Comparison of ENCODE assay signal across 1 cellular context in genomic region chr1:3817821-3818597, GRCh38.
TF ChIP-seq lines count a peak whose summit lies in the region.

No MANE protein-coding gene starts in this region.

TF ChIP-seq in IMR-90, 13 proteins besides CTCF, POLR2A, EP300 and RAD21:
- no peak for TF ChIP-seq CHD1 (IDR thresholded peaks at IDR 0.05; ENCODE audit: low read depth, low read length)
- no peak for TF ChIP-seq FOS (IDR thresholded peaks at IDR 0.05; ENCODE audit: low read depth, low read length)
- TF ChIP-seq RFX5 (IDR thresholded peaks at IDR 0.05; ENCODE audit: low read depth, low read length) = no peak
- TF ChIP-seq MXI1 (IDR thresholded peaks at IDR 0.05; ENCODE audit: borderline replicate concordance, low read depth, low read length) = no peak
- TF ChIP-seq MAFK (IDR thresholded peaks at IDR 0.05; ENCODE audit: low read depth, low read length) = no peak
- TF ChIP-seq RCOR1 (IDR thresholded peaks at IDR 0.05; ENCODE audit: insufficient replicate concordance, low read length) = no peak
- no peak for TF ChIP-seq USF2 (IDR thresholded peaks at IDR 0.05; ENCODE audit: low read depth, low read length)
- TF ChIP-seq ELK1 (IDR thresholded peaks at IDR 0.05; ENCODE audit: borderline replicate concordance, low read depth, low read length) = no peak
- no peak for TF ChIP-seq SMC3 (IDR thresholded peaks at IDR 0.05; ENCODE audit: low read depth, low read length)
- TF ChIP-seq MAZ (IDR thresholded peaks at IDR 0.05; ENCODE audit: borderline replicate concordance, low read depth, low read length) = no peak
